In genomic region chr4:52917836-52918235, GRCh38 we compare ENCODE assay signal across 11 cellular contexts. TPM values are rescaled to one million over a fixed set of nuclear protein-coding genes. Genes with fewer than 3 reads are reported as not detected.
"Had no signal": no experiment of that assay in that cellular context is flagged by ENCODE, and none has a peak within 500 bp of the region (broad histone marks: within the 10 kb centered on the region; RNA-seq: fewer than 3 reads in every experiment).

No MANE protein-coding gene starts in this region.

- H3K27me3 Mint-ChIP-seq: IgD-negative memory B cell had no signal

- DNase-seq: IMR-90, KBM-7, KG1 had no signal

- H3K4me1 Mint-ChIP-seq: IgD-negative memory B cell had no signal

- H3K36me3 Mint-ChIP-seq: IgD-negative memory B cell had no signal

- ATAC-seq: HepG2, K562 had no signal

- H3K4me2 ChIP-seq: KMS-11 had no signal

- H3K27ac Mint-ChIP-seq: IgD-negative memory B cell had no signal

- FAIRE-seq: HepG2, HTR-8/SVneo, K562 had no signal

- H3K9ac ChIP-seq: KMS-11 had no signal

- H3K4me3 Mint-ChIP-seq: IgD-negative memory B cell had no signal

- H3K27ac ChIP-seq: HL-60, KMS-11 had no signal

- H3K4me3 ChIP-seq: K562 had no signal

RNA-seq across cellular contexts. Expression of gene RASL11B, which starts 55.7 kb away (rescaled TPM):
- total RNA-seq: HT-29, HT1080 had no signal
